Comparison of ENCODE assay signal across 26 cellular contexts in genomic region chr15:74831813-74832495, GRCh38. TPM values are rescaled to one million over a fixed set of nuclear protein-coding genes. Genes with fewer than 3 reads are reported as not detected.
DNase-seq lines count a peak whose midpoint lies in the region; TF ChIP-seq lines count a peak whose summit lies in the region.
"Had no signal": no experiment of that assay in that cellular context is flagged by ENCODE, and none has a peak within 500 bp of the region (broad histone marks: within the 10 kb centered on the region; RNA-seq: fewer than 3 reads in every experiment).

No MANE protein-coding gene starts in this region.

- no peaks in the 10 kb centered on the region for H3K36me3 ChIP-seq in right atrium auricular region
- peaks cover 4 to 12% (median 9%) of the 10 kb centered on the region in 3 donors for H3K36me3 ChIP-seq in skeletal muscle tissue (ENCODE audit: control insufficient read depth in 3 of 3, insufficient read depth in 3 of 3, low read length in 3 of 3)
- H3K36me3 ChIP-seq: pancreas had no signal

- H3K9me3 ChIP-seq in right atrium auricular region (no peaks in the 10 kb centered on the region), skeletal muscle tissue (ENCODE audit: control insufficient read depth in 3 of 3, low read length in 3 of 3) (no peaks in the 10 kb centered on the region)
- H3K9me3 ChIP-seq: lower lobe of right lung, MG63, pancreas, upper lobe of left lung had no signal

- DNase-seq in DMS 273 (lab: John Stamatoyannopoulos, UW; ENCODE audit: unreplicated experiment) (peak; percentile 64), DMS 273 treated with DMSO at 0.1 percent for 48 hours (lab: John Stamatoyannopoulos, UW) (no peak), right atrium auricular region (ENCODE audit: low spot score) (no peak), mesenteric fat pad (ENCODE audit: low spot score) (no peak), NCI-H187 treated with DMSO at 0.1 percent for 48 hours (lab: John Stamatoyannopoulos, UW) (no peak)
- DNase-seq: activated CD8-positive, alpha-beta memory T cell treated with anti-CD3 and anti-CD28 coated beads for 24 hours; activated naive CD8-positive, alpha-beta T cell treated with anti-CD3 and anti-CD28 coated beads for 36 hours; AML-193; COR-L47; endodermal cell; HFFc6; immature natural killer cell; lower lobe of right lung; MG63; NCI-H146; NCI-H226; NK-92 treated with Interleukin-12 subunit alpha and Interleukin-12 subunit beta, amount 100 ng/mL, for 24 hours; stimulated activated CD4-positive, alpha-beta T cell treated with anti-CD3 and anti-CD28 coated beads, Interleukin-4, amount 100 ng/mL, for 1 hour; stimulated activated naive CD8-positive, alpha-beta T cell treated with anti-CD3 and anti-CD28 coated beads, Interleukin-15, amount 100 ng/mL, for 72 hours; T1000; upper lobe of left lung had no signal

- H3K4me1 ChIP-seq in right atrium auricular region, result peaks cover 0 to 20% of the 10 kb centered on the region in 2 donors
- H3K4me1 ChIP-seq in skeletal muscle tissue (ENCODE audit: control insufficient read depth in 3 of 3, insufficient read depth in 3 of 3, low read length in 3 of 3), result peaks cover 5 to 34% (median 31%) of the 10 kb centered on the region in 3 donors
- H3K4me1 ChIP-seq: lower lobe of right lung, pancreas, upper lobe of left lung had no signal

- no peak for TF ChIP-seq CTCF in right atrium auricular region (IDR thresholded peaks at IDR 0.05)

- peak overlapping the region in 2 of 3 donors; percentile 32 to 70 for H3K9ac ChIP-seq in skeletal muscle tissue (ENCODE audit: low read depth in 1 of 3, low read length in 3 of 3)

- H3K27me3 ChIP-seq in right atrium auricular region (no peaks in the 10 kb centered on the region), skeletal muscle tissue (ENCODE audit: control insufficient read depth in 3 of 3, insufficient read depth in 3 of 3, low read length in 3 of 3) (peaks cover 9 to 18% (median 18%) of the 10 kb centered on the region in 3 donors)
- H3K27me3 ChIP-seq: pancreas had no signal

- peak overlapping the region; percentile 59 to 81 for H3K27ac ChIP-seq in right atrium auricular region
- peak overlapping the region; percentile 75 for H3K27ac ChIP-seq in skeletal muscle tissue (ENCODE audit: low read depth, low read length)
- H3K27ac ChIP-seq: 22Rv1, lower lobe of right lung, pancreas, upper lobe of left lung had no signal

- H3K4me3 ChIP-seq in right atrium auricular region, result no peak overlapping the region
- H3K4me3 ChIP-seq in skeletal muscle tissue (ENCODE audit: low read length in 3 of 3), result no peak overlapping the region
- H3K4me3 ChIP-seq: lower lobe of right lung, MG63, pancreas, upper lobe of left lung had no signal

RNA-seq across cellular contexts. Expression of gene CPLX3, which starts 5.5 kb away (rescaled TPM):
- total RNA-seq in right atrium auricular region (10 to 100 TPM in 1 of 2 donors, 1 to 10 TPM in 1; 1.1 to 10.8 TPM), skeletal muscle tissue (not detected), mesenteric fat pad (not detected)
- total RNA-seq: endodermal cell, lower lobe of right lung, myocyte, pancreas, RPMI7951, upper lobe of left lung had no signal

RNA-seq across cellular contexts. Expression of gene ULK3, which starts 11.0 kb away (rescaled TPM):
- total RNA-seq in right atrium auricular region (10 to 100 TPM; 38.1 to 42.9 TPM), skeletal muscle tissue (18.3 TPM), mesenteric fat pad (31.5 TPM)

RNA-seq across cellular contexts. Expression of gene LMAN1L, which starts 19.3 kb away (rescaled TPM):
- total RNA-seq in right atrium auricular region (10 to 100 TPM; 13.8 to 88.7 TPM), skeletal muscle tissue (not detected), mesenteric fat pad (not detected)
- total RNA-seq: endodermal cell, HFFc6, lower lobe of right lung, myocyte, RPMI7951 had no signal

RNA-seq across cellular contexts. Expression of gene SCAMP2, which starts 41.2 kb away (rescaled TPM):
- total RNA-seq in right atrium auricular region (10 to 100 TPM; 72.3 to 80.9 TPM), skeletal muscle tissue (15.7 TPM), mesenteric fat pad (108 TPM)

RNA-seq across cellular contexts. Expression of gene CSK, which starts 50.1 kb away (rescaled TPM):
- total RNA-seq in right atrium auricular region (10 to 100 TPM; 25.6 to 26.8 TPM), skeletal muscle tissue (13.6 TPM), mesenteric fat pad (46.9 TPM)

Comparison
In these comparisons a context has a peak if more than half of its experiments do, and no peak if none do; other contexts are left out.
1. RNA of gene LMAN1L, which starts 19.3 kb away (total RNA-seq): 13.8 to 88.7 TPM in right atrium auricular region; not detected in skeletal muscle tissue (single experiment) and not detected in mesenteric fat pad (single experiment); every median in the first group is over 10 times any median in the second.